8 cellular contexts compared by ENCODE assay signal in the genomic region with DNA sequence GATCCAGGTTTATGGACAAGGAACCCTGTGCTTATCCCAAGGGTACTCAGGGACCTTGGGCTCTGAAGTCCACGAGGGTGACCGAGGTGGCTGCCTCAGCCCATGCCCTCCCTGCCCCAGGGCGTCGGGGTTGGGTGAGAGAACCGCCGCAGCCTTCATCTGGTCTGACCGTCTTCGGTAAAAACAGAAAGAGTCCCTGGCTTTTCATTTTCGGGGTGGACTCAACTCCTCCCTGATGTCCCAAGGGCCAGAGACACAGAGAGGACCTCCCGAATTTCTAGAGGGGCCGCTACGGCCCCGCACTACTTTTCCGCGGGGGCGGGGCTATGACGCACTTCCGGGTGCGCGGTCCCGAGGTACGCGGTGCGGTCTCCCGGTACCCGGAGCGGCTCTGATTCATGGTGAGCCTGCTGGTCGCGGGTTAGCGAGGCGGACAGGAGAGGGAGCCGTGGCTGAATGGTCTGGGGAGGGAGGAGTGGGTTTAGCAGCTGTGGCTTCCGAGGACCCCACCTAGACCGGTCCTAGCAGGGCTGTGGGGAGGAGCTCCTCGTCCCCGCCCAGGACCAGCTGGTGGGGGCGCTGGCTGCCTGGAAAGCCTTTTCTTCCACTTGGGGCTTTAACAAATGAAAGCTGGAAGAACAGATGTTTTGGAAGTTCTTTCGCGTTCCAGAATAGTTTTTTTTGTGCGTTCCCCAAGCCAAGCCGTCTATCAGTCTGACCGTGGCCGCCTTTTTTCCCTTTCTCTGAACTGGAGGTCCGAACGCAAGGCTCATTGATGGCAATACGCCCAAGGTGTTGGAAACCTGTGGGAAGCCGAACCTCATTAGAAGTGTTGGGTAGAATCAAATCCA. TPM values are rescaled to one million over a fixed set of nuclear protein-coding genes. Genes with fewer than 3 reads are reported as not detected.
DNase-seq lines count a peak whose midpoint lies in the region; ATAC-seq and TF ChIP-seq lines count a peak whose summit lies in the region.

A gene (plus strand): TSS at position 334 of the 851 bp plus-strand sequence. CDS start 7,233 bp downstream, outside the sequence.

- peak within 1 kb of the TSS; percentile 92 for H3K27ac Mint-ChIP-seq in activated T-helper 1 cell treated with anti-CD3 and anti-CD28 coated beads, Interleukin-12 subunit alpha, Interleukin-12 subunit beta, Interleukin-2, Interleukin-4 antibody, amounts not matched to agents 30 ng/mL and 10 ng/mL and 1 ng/mL, durations not matched to agents 14 hours and 24 hours and 36 hours
- H3K27ac Mint-ChIP-seq in naive B cell, result peak within 1 kb of the TSS; percentile 94 to 99 (median 98)
- peak within 1 kb of the TSS; percentile 89 for H3K27ac Mint-ChIP-seq in stimulated activated effector memory CD8-positive, alpha-beta T cell treated with anti-CD3 and anti-CD28 coated beads, Interleukin-12 subunit alpha, Interleukin-12 subunit beta, amount 100 ng/mL, for 72 hours

- peak within 1 kb of the TSS; percentile 88 for H3K4me3 Mint-ChIP-seq in activated T-helper 1 cell treated with anti-CD3 and anti-CD28 coated beads, Interleukin-12 subunit alpha, Interleukin-12 subunit beta, Interleukin-2, Interleukin-4 antibody, amounts not matched to agents 30 ng/mL and 10 ng/mL and 1 ng/mL, durations not matched to agents 14 hours and 24 hours and 36 hours
- H3K4me3 Mint-ChIP-seq in naive B cell, result peak within 1 kb of the TSS; percentile 84 to 99 (median 96)
- H3K4me3 Mint-ChIP-seq in stimulated activated effector memory CD8-positive, alpha-beta T cell treated with anti-CD3 and anti-CD28 coated beads, Interleukin-12 subunit alpha, Interleukin-12 subunit beta, amount 100 ng/mL, for 72 hours, result peak within 1 kb of the TSS; percentile 78

- H3K4me1 Mint-ChIP-seq in activated T-helper 1 cell treated with anti-CD3 and anti-CD28 coated beads, Interleukin-12 subunit alpha, Interleukin-12 subunit beta, Interleukin-2, Interleukin-4 antibody, amounts not matched to agents 30 ng/mL and 10 ng/mL and 1 ng/mL, durations not matched to agents 14 hours and 24 hours and 36 hours (ENCODE audit: low read depth), result peaks cover 13% of the 10 kb centered on the region
- H3K4me1 Mint-ChIP-seq in naive B cell, result peaks cover 13 to 21% (median 19%) of the 10 kb centered on the region in 3 donors
- peaks cover 9% of the 10 kb centered on the region for H3K4me1 Mint-ChIP-seq in stimulated activated effector memory CD8-positive, alpha-beta T cell treated with anti-CD3 and anti-CD28 coated beads, Interleukin-12 subunit alpha, Interleukin-12 subunit beta, amount 100 ng/mL, for 72 hours

- peak within 1 kb of the TSS; percentile 83 for H2BK5ac ChIP-seq in IMR-90 (ENCODE audit: low read depth, low read length, poor library complexity, severe bottlenecking)

- H2AFZ ChIP-seq in IMR-90 (replicated peaks; ENCODE audit: low read length, poor library complexity), result peak within 1 kb of the TSS; percentile 93

- peak within 1 kb of the TSS; percentile 94 for H3K9ac ChIP-seq in IMR-90 (ENCODE audit: low read depth, low read length)

- H3K4ac ChIP-seq in IMR-90 (ENCODE audit: low read depth, low read length), result peak within 1 kb of the TSS; percentile 90

- H2BK15ac ChIP-seq in IMR-90 (ENCODE audit: low read depth, low read length), result peak within 1 kb of the TSS; percentile 16; the same call in 1 of the 3 replicates

- DNase-seq in DMS114 treated with DMSO at 0.1 percent for 48 hours (lab: John Stamatoyannopoulos, UW; ENCODE audit: unreplicated experiment) (peak; percentile 55), IMR-90 (peak; percentile 84), fibroblast of gingiva (ENCODE audit: low read depth) (peak; percentile 81), naive B cell (peak; percentile 83)
- DNase-seq in activated T-helper 1 cell treated with anti-CD3 and anti-CD28 coated beads, Interleukin-12 subunit alpha, Interleukin-12 subunit beta, Interleukin-2, Interleukin-4 antibody, amounts not matched to agents 30 ng/mL and 10 ng/mL and 1 ng/mL, durations not matched to agents 14 hours and 24 hours and 36 hours (ENCODE audit: low spot score), result peak; percentile 79
- peak; percentile 79 to 93 for DNase-seq in stimulated activated effector memory CD8-positive, alpha-beta T cell treated with anti-CD3 and anti-CD28 coated beads, Interleukin-12 subunit alpha, Interleukin-12 subunit beta, amount 100 ng/mL, for 72 hours (ENCODE audit: low spot score in 2 of 2)

- peak within 1 kb of the TSS; percentile 82 for H3K14ac ChIP-seq in IMR-90 (replicated peaks; ENCODE audit: low read depth, low read length)

- 3% methylated on average over 18 of the region's 47 CpGs; no CpG with 5 or more reads in 1 of the 2 experiments for WGBS in IMR-90 (ENCODE audit: extremely low coverage in 2 of 2, insufficient read length in 1 of 2), 2 experiments

- peak within 1 kb of the TSS; percentile 79 for H3K4me2 ChIP-seq in IMR-90 (ENCODE audit: low read depth, low read length)

- H4K91ac ChIP-seq in IMR-90 (ENCODE audit: insufficient read depth, low read depth, low read length), result peak within 1 kb of the TSS; percentile 92

- H3K36me3 ChIP-seq in IMR-90 (ENCODE audit: control insufficient read depth, insufficient read depth, low read length), result peaks cover 4% of the 10 kb centered on the region; the same call in 1 of the 2 replicates

- no TSS peak for BruUV-seq in IMR-90 (replicated peaks; lab: Mats Ljungman, UMichigan)

- H2BK20ac ChIP-seq in IMR-90 (ENCODE audit: low read depth, low read length), result no peak within 1 kb of the TSS; the same call in 1 of the 2 replicates

- peak within 1 kb of the TSS; percentile 57 for H3K23ac ChIP-seq in IMR-90 (ENCODE audit: low read depth, low read length)

- peak within 1 kb of the TSS; percentile 97 to 99 for H4K8ac ChIP-seq in IMR-90 (ENCODE audit: low read depth in 2 of 2, low read length in 2 of 2)

- peaks cover 3% of the 10 kb centered on the region; the same call in 1 of the 2 replicates for H4K20me1 ChIP-seq in IMR-90 (ENCODE audit: insufficient read depth, low read length)

- peak within 1 kb of the TSS; percentile 98 for H4K5ac ChIP-seq in IMR-90 (ENCODE audit: low read depth, low read length)

- no peaks in the 10 kb centered on the region for H3K9me3 Mint-ChIP-seq in activated T-helper 1 cell treated with anti-CD3 and anti-CD28 coated beads, Interleukin-12 subunit alpha, Interleukin-12 subunit beta, Interleukin-2, Interleukin-4 antibody, amounts not matched to agents 30 ng/mL and 10 ng/mL and 1 ng/mL, durations not matched to agents 14 hours and 24 hours and 36 hours
- no peaks in the 10 kb centered on the region for H3K9me3 Mint-ChIP-seq in naive B cell
- no peaks in the 10 kb centered on the region for H3K9me3 Mint-ChIP-seq in stimulated activated effector memory CD8-positive, alpha-beta T cell treated with anti-CD3 and anti-CD28 coated beads, Interleukin-12 subunit alpha, Interleukin-12 subunit beta, amount 100 ng/mL, for 72 hours

- H3K4me3 ChIP-seq in IMR-90 (ENCODE audit: insufficient read depth, low read depth, low read length), result peak within 1 kb of the TSS; percentile 81

- intact Hi-C loops in IMR-90 (cut with micrococcal nuclease), result loop anchor here (1.0 to 10.0 kb wide), 4 partner anchors 15 to 125 kb away; a partner anchor contains a TSS
- intact Hi-C loops in activated T-helper 1 cell treated with anti-CD3 and anti-CD28 coated beads, Interleukin-12 subunit alpha, Interleukin-12 subunit beta, Interleukin-2, Interleukin-4 antibody, amounts not matched to agents 30 ng/mL and 10 ng/mL and 1 ng/mL, durations not matched to agents 14 hours and 24 hours and 36 hours (cut with micrococcal nuclease), result loop anchor here (1.0 to 2.0 kb wide), 7 partner anchors 32 to 131 kb away; a partner anchor contains a TSS

- no peaks in the 10 kb centered on the region for H3K27me3 ChIP-seq in IMR-90 (ENCODE audit: control insufficient read depth, insufficient read depth, low read length)

- H2AK9ac ChIP-seq in IMR-90 (replicated peaks; ENCODE audit: low read depth, low read length, poor library complexity), result peak within 1 kb of the TSS; percentile 84

- CTCF ChIA-PET in IMR-90 (lab: Yijun Ruan, JAX), result interaction anchor here (0.6 to 0.7 kb wide), 3 partner anchors 23 to 542 kb away, joined by 3 read pairs; no protein-coding TSS in a partner anchor

- peak within 1 kb of the TSS; percentile 63 for H3K56ac ChIP-seq in IMR-90 (ENCODE audit: extremely low read depth, insufficient read depth, low read length)

- H2AK5ac ChIP-seq in IMR-90 (ENCODE audit: low read depth, low read length), result peak within 1 kb of the TSS; percentile 54

- TF ChIP-seq RAD21 in IMR-90 (IDR thresholded peaks at IDR 0.05; ENCODE audit: low read length), result peak; percentile 22

- no peaks in the 10 kb centered on the region for H3K9me3 ChIP-seq in IMR-90 (ENCODE audit: control insufficient read depth, insufficient read depth, low read length)

- H3K4me1 ChIP-seq in IMR-90 (ENCODE audit: control insufficient read depth, insufficient read depth, low read length), result peaks cover 4% of the 10 kb centered on the region; the same call in 1 of the 2 replicates

- peak within 1 kb of the TSS; percentile 67 for H3K18ac ChIP-seq in IMR-90 (ENCODE audit: low read depth, low read length)

- peak; percentile 21; the same call in 1 of the 2 replicates for TF ChIP-seq CTCF in IMR-90 (conservative IDR thresholded peaks at IDR 0.05; ENCODE audit: low read depth, low read length)

- dilution Hi-C loops in IMR-90 (cut with HindIII; ENCODE audit: low sequenced_read_pairs, unreplicated experiment), result no loop called here

- H3K27ac ChIP-seq in IMR-90 (ENCODE audit: insufficient read depth, low read length), result peak within 1 kb of the TSS; percentile 95

- H3K79me1 ChIP-seq in IMR-90 (ENCODE audit: low read depth in 1 of 2, low read length in 2 of 2), result peaks cover 12 to 33% of the 10 kb centered on the region in 2 experiments

- TF ChIP-seq POLR2A in IMR-90 (IDR thresholded peaks at IDR 0.05; ENCODE audit: low read depth, low read length), result peak; percentile 94

- H3K27me3 Mint-ChIP-seq in activated T-helper 1 cell treated with anti-CD3 and anti-CD28 coated beads, Interleukin-12 subunit alpha, Interleukin-12 subunit beta, Interleukin-2, Interleukin-4 antibody, amounts not matched to agents 30 ng/mL and 10 ng/mL and 1 ng/mL, durations not matched to agents 14 hours and 24 hours and 36 hours (ENCODE audit: insufficient read depth), result peaks cover 2% of the 10 kb centered on the region
- no peaks in the 10 kb centered on the region for H3K27me3 Mint-ChIP-seq in naive B cell

- no peaks in the 10 kb centered on the region for H3K9me1 ChIP-seq in IMR-90 (ENCODE audit: insufficient read depth, low read length)

- ATAC-seq in GM21515 (IDR thresholded peaks at IDR 0.05; ENCODE audit: unreplicated experiment) (peak; percentile 71), IMR-90 (ENCODE audit: low read depth) (peak; percentile 94), naive B cell (ENCODE audit: low read depth in 2 of 2) (peak; percentile 89 to 92)
- ATAC-seq in stimulated activated effector memory CD8-positive, alpha-beta T cell treated with anti-CD3 and anti-CD28 coated beads, Interleukin-12 subunit alpha, Interleukin-12 subunit beta, amount 100 ng/mL, for 72 hours, result peak; percentile 96

- POLR2A ChIA-PET in IMR-90 (lab: Charles Lee; ENCODE audit: unreplicated experiment), result interaction anchor here (0.5 to 0.6 kb wide), 2 partner anchors 13 to 94 kb away, joined by 3 to 4 read pairs; no protein-coding TSS in a partner anchor

- in situ Hi-C loops in IMR-90 (cut with MboI; ENCODE audit: low sequenced_read_pairs), result loop anchor here (5.0 to 10.0 kb wide), 2 partner anchors 57 to 135 kb away; a partner anchor contains a TSS

- peaks cover 2% of the 10 kb centered on the region for H3K36me3 Mint-ChIP-seq in activated T-helper 1 cell treated with anti-CD3 and anti-CD28 coated beads, Interleukin-12 subunit alpha, Interleukin-12 subunit beta, Interleukin-2, Interleukin-4 antibody, amounts not matched to agents 30 ng/mL and 10 ng/mL and 1 ng/mL, durations not matched to agents 14 hours and 24 hours and 36 hours (ENCODE audit: low read depth)
- H3K36me3 Mint-ChIP-seq in naive B cell, result no peaks in the 10 kb centered on the region
- H3K36me3 Mint-ChIP-seq in stimulated activated effector memory CD8-positive, alpha-beta T cell treated with anti-CD3 and anti-CD28 coated beads, Interleukin-12 subunit alpha, Interleukin-12 subunit beta, amount 100 ng/mL, for 72 hours, result no peaks in the 10 kb centered on the region

- peak within 1 kb of the TSS; percentile 77 for H2BK120ac ChIP-seq in IMR-90 (ENCODE audit: low read depth, low read length)

RNA-seq across cellular contexts. Expression of the gene that starts here (rescaled TPM):
- total RNA-seq in IMR-90 (2012; rRNA removed), result 13.1 and 13.3 TPM in 2 replicates
- 10.8 and 11.5 TPM in 2 replicates for polyA plus RNA-seq in IMR-90 (2012; rRNA removed)
- 4.9 and 6.1 TPM in 2 replicates for polyA plus RNA-seq in IMR-90 (2012; cell fraction: cytosol; rRNA removed)
- 5.6 and 14.0 TPM in 2 replicates for polyA plus RNA-seq in IMR-90 (2012; cell fraction: nucleus; rRNA removed; ENCODE audit: low replicate concordance)
- polyA plus RNA-seq in PFSK-1 (2012; ENCODE audit: insufficient read length, low read depth), result 7.6 TPM
- 6.8 and 9.8 TPM in 2 replicates for total RNA-seq in activated T-helper 1 cell treated with anti-CD3 and anti-CD28 coated beads, Interleukin-12 subunit alpha, Interleukin-12 subunit beta, Interleukin-2, Interleukin-4 antibody, amounts not matched to agents 30 ng/mL and 10 ng/mL and 1 ng/mL, durations not matched to agents 14 hours and 24 hours and 36 hours
- 1 to 10 TPM; 4.7 to 9.8 (median 5.7) TPM for polyA plus RNA-seq in naive B cell (ENCODE audit: low read depth in 6 of 6)

Comparison
In these comparisons a context has a peak if more than half of its experiments do, and no peak if none do; other contexts are left out.
1. Peak in every context shown above with its lines: DNase-seq, ATAC-seq, H3K4me3 ChIP-seq and H3K27ac ChIP-seq.